Comparison of ENCODE assay signal across 1 cellular context in the genomic region with DNA sequence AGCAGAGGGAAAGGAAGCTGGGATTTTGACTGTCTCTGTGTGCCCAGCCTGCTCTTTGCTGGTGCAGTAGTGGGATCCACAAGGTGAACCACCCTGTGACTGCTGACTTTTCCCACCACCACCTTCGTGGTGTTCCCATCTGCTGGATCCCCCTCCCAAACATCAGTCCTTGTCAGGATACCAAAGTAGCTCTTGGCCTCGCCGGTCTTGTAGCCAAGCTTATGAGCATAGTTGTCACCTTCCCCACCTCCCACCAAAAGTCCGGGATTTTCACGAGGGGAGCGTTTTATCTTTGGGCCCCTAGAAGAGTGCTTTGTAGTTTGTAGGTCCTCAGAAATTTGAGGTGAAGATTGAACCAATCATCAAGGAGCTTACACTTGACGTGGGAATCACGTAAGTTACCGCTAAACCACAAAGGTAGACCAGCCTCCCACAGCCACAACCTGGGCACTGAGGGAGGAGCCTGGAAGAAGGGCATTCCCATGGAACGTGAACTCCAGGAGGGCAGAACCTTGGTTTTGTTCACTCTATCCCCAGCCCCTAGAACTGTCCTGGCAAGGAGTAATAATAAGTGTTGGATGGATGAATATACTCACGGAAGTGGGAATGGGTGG.
TF ChIP-seq lines count a peak whose summit lies in the region.

No MANE protein-coding gene starts in this region.

TF ChIP-seq in WTC11, 78 proteins besides CTCF, POLR2A, EP300 and RAD21 (continued from another document):
- TF ChIP-seq, protein P1, sequence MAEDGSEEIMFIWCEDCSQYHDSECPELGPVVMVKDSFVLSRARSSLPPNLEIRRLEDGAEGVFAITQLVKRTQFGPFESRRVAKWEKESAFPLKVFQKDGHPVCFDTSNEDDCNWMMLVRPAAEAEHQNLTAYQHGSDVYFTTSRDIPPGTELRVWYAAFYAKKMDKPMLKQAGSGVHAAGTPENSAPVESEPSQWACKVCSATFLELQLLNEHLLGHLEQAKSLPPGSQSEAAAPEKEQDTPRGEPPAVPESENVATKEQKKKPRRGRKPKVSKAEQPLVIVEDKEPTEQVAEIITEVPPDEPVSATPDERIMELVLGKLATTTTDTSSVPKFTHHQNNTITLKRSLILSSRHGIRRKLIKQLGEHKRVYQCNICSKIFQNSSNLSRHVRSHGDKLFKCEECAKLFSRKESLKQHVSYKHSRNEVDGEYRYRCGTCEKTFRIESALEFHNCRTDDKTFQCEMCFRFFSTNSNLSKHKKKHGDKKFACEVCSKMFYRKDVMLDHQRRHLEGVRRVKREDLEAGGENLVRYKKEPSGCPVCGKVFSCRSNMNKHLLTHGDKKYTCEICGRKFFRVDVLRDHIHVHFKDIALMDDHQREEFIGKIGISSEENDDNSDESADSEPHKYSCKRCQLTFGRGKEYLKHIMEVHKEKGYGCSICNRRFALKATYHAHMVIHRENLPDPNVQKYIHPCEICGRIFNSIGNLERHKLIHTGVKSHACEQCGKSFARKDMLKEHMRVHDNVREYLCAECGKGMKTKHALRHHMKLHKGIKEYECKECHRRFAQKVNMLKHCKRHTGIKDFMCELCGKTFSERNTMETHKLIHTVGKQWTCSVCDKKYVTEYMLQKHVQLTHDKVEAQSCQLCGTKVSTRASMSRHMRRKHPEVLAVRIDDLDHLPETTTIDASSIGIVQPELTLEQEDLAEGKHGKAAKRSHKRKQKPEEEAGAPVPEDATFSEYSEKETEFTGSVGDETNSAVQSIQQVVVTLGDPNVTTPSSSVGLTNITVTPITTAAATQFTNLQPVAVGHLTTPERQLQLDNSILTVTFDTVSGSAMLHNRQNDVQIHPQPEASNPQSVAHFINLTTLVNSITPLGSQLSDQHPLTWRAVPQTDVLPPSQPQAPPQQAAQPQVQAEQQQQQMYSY (CRISPR knock-in tag; IDR thresholded peaks at IDR 0.05), result no peak
- TF ChIP-seq, protein P2, sequence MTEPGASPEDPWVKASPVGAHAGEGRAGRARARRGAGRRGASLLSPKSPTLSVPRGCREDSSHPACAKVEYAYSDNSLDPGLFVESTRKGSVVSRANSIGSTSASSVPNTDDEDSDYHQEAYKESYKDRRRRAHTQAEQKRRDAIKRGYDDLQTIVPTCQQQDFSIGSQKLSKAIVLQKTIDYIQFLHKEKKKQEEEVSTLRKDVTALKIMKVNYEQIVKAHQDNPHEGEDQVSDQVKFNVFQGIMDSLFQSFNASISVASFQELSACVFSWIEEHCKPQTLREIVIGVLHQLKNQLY (CRISPR knock-in tag; IDR thresholded peaks at IDR 0.05), result no peak
- TF ChIP-seq GRHL2 (CRISPR knock-in tag; IDR thresholded peaks at IDR 0.05; ENCODE audit: insufficient replicate concordance, severe bottlenecking) (no peak), SOX15 (CRISPR knock-in tag; IDR thresholded peaks at IDR 0.05) (no peak), ZNF232 (CRISPR knock-in tag; IDR thresholded peaks at IDR 0.05) (no peak), FOXK1 (CRISPR knock-in tag; IDR thresholded peaks at IDR 0.05) (no peak), ZNF138 (CRISPR knock-in tag; conservative IDR thresholded peaks at IDR 0.05) (no peak), IRF2 (CRISPR knock-in tag; IDR thresholded peaks at IDR 0.05; ENCODE audit: borderline replicate concordance, low read depth) (no peak)
